20 cellular contexts compared by ENCODE assay signal in the genomic region with DNA sequence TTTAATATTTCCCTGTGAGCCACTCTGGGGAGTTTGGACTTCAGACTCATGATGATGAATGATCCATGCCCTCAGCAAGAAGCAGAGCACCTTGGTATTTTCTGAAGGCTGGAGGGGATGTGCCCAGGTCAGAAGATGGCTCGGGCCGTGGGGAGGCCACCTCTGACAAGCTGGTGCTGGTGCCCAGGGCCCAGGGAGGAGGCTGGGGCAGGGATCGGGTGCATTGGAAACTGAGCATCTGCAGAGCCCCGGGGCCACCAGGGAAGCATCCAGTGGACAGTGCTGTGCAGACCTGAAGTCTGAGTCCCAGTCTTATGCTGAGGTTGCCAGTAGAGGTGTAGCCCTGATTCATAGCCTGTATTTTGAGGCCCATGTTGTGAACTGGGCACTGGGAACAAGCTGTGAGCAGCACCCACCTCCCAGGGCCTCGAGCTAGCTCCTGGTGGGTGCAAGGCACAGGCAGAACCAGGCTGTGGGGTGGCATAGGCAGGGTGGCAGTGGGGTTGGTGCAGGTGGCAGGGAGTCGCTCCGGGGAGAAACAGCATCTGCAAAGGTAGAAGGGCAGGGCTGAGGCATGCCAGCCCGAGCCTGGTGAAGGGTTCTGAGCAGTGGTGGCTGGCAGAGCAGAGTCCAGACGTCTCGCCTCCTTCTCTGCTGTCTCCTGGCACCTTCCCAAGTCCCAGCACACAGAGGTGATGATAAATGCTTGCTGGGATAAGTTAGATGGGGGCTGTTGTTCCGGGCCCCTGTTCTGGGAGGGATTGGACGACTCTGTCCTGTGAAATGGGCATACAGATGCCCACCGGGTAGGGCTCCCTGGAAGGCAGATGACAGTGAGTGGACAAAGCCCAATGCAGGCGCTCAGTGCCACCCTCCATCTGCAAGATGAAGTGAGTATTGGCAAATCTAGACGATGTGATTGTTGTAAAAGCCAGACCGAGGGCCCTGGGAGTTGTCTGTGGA. TPM values are rescaled to one million over a fixed set of nuclear protein-coding genes. Genes with fewer than 3 reads are reported as not detected.
DNase-seq lines count a peak whose midpoint lies in the region; ATAC-seq, FAIRE-seq and TF ChIP-seq lines count a peak whose summit lies in the region.
"Had no signal": no experiment of that assay in that cellular context is flagged by ENCODE, and none has a peak within 500 bp of the region (broad histone marks: within the 10 kb centered on the region; RNA-seq: fewer than 3 reads in every experiment).

No MANE protein-coding gene starts in this region.

- H3K9me3 ChIP-seq in HepG2 (ENCODE audit: low read length) (no peaks in the 10 kb centered on the region), right lobe of liver (no peaks in the 10 kb centered on the region), small intestine (ENCODE audit: control insufficient read depth, low read depth) (no peaks in the 10 kb centered on the region), WERI-Rb-1 (ENCODE audit: severe bottlenecking) (no peaks in the 10 kb centered on the region)
- no peaks in the 10 kb centered on the region for H3K9me3 ChIP-seq in naive thymus-derived CD4-positive, alpha-beta T cell (ENCODE audit: control insufficient read depth in 2 of 3, low read length in 3 of 3)

- H3K9me3 Mint-ChIP-seq in chondrocyte (ENCODE audit: low read depth), result no peaks in the 10 kb centered on the region
- peaks cover 0 to 1% (median 0%) of the 10 kb centered on the region in 11 donors for H3K9me3 Mint-ChIP-seq in naive thymus-derived CD4-positive, alpha-beta T cell
- H3K9me3 Mint-ChIP-seq: CD4-positive, CD25-positive, alpha-beta regulatory T cell; T-cell had no signal

- TF ChIP-seq EP300 in HepG2 (IDR thresholded peaks at IDR 0.05; ENCODE audit: low read depth in 2 of 2, low read length in 2 of 2), result no peak
- no peak for TF ChIP-seq EP300 in HepG2 (CRISPR knock-in tag; IDR thresholded peaks at IDR 0.05; ENCODE audit: borderline replicate concordance)

- H3K27me3 ChIP-seq in HepG2 (ENCODE audit: control insufficient read depth in 1 of 2, insufficient read depth in 2 of 2, low read length in 2 of 2) (peaks cover 29 to 95% of the 10 kb centered on the region in 2 experiments), right lobe of liver (no peaks in the 10 kb centered on the region), small intestine (ENCODE audit: control insufficient read depth in 2 of 2, insufficient read depth in 2 of 2, low read length in 2 of 2) (peaks cover 0 to 3% of the 10 kb centered on the region in 2 donors), WERI-Rb-1 (ENCODE audit: insufficient read depth, low read depth, severe bottlenecking) (no peaks in the 10 kb centered on the region)
- no peaks in the 10 kb centered on the region for H3K27me3 ChIP-seq in naive thymus-derived CD4-positive, alpha-beta T cell (ENCODE audit: control insufficient read depth in 2 of 2, insufficient read depth in 2 of 2, low read length in 2 of 2)

- no peaks in the 10 kb centered on the region for H3K79me2 ChIP-seq in HepG2 (ENCODE audit: insufficient read depth, low read length)

- 11% methylated on average over 13 of the region's 16 CpGs for WGBS in HepG2 (ENCODE audit: low lambda C conversion rate)
- 75% methylated on average over 5 of the region's 16 CpGs for WGBS in right lobe of liver (ENCODE audit: insufficient coverage, low coverage, low lambda C conversion rate, missing lambda C conversion rate)
- WGBS in small intestine, 3 donors, result 25 to 62% (median 50%) methylated on average over 16 of the region's 16 CpGs

- in situ Hi-C loops in HepG2 (cut with HindIII; ENCODE audit: extremely low pct_ligation_motif_present, low pct_unique_long_range_greater_than_20kb), result no loop called here

- peaks cover 53% of the 10 kb centered on the region for H3K27me3 Mint-ChIP-seq in chondrocyte (ENCODE audit: low read depth)
- peaks cover 13 to 30% (median 21%) of the 10 kb centered on the region in 5 donors for H3K27me3 Mint-ChIP-seq in naive thymus-derived CD4-positive, alpha-beta T cell

- no TSS peak for BruUV-seq in HepG2 (replicated peaks; lab: Mats Ljungman, UMichigan)

- H3K36me3 Mint-ChIP-seq in chondrocyte (ENCODE audit: low read depth), result no peaks in the 10 kb centered on the region
- H3K36me3 Mint-ChIP-seq in naive thymus-derived CD4-positive, alpha-beta T cell, result peaks cover 0 to 1% (median 0%) of the 10 kb centered on the region in 5 donors
- H3K36me3 Mint-ChIP-seq: T-cell had no signal

- FAIRE-seq in HepG2 (lab: Jason Lieb, UNC), result no peak
- FAIRE-seq in small intestine (lab: Jason Lieb, UNC), result no peak

- no peaks in the 10 kb centered on the region for H3K4me1 Mint-ChIP-seq in chondrocyte (ENCODE audit: low read depth)
- H3K4me1 Mint-ChIP-seq in naive thymus-derived CD4-positive, alpha-beta T cell, result peaks cover 0 to 4% (median 0%) of the 10 kb centered on the region in 7 donors
- H3K4me1 Mint-ChIP-seq: CD4-positive, CD25-positive, alpha-beta regulatory T cell had no signal

- H3K4me1 ChIP-seq in HepG2 (ENCODE audit: insufficient read depth, low read length), result peaks cover 10% of the 10 kb centered on the region
- H3K4me1 ChIP-seq in right lobe of liver, result no peaks in the 10 kb centered on the region
- no peaks in the 10 kb centered on the region for H3K4me1 ChIP-seq in small intestine (ENCODE audit: control insufficient read depth in 2 of 2, insufficient read depth in 1 of 2, low read depth in 1 of 2, low read length in 1 of 2)
- no peaks in the 10 kb centered on the region for H3K4me1 ChIP-seq in naive thymus-derived CD4-positive, alpha-beta T cell (ENCODE audit: control insufficient read depth in 2 of 2, insufficient read depth in 2 of 2, low read length in 2 of 2)

- no peaks in the 10 kb centered on the region for H4K20me1 ChIP-seq in HepG2 (ENCODE audit: insufficient read depth, low read length)

- ATAC-seq in HepG2 (0 out of 3 replicates have a peak, but pooled peaks have one; percentile 9), right lobe of liver (no peak), GM19023 (IDR thresholded peaks at IDR 0.05; ENCODE audit: unreplicated experiment) (no peak)
- no peak for ATAC-seq in naive thymus-derived CD4-positive, alpha-beta T cell
- ATAC-seq: T-cell had no signal

- no peak overlapping the region for H3K4me3 Mint-ChIP-seq in chondrocyte (ENCODE audit: unreplicated experiment)
- H3K4me3 Mint-ChIP-seq in naive thymus-derived CD4-positive, alpha-beta T cell, result no peak overlapping the region
- H3K4me3 Mint-ChIP-seq: CD4-positive, CD25-positive, alpha-beta regulatory T cell; T-cell had no signal

- no peaks in the 10 kb centered on the region for H3K36me3 ChIP-seq in HepG2 (replicated peaks in 1 of 2; ENCODE audit: control insufficient read depth in 1 of 2, insufficient read depth in 2 of 2, low read length in 2 of 2)
- H3K36me3 ChIP-seq in right lobe of liver, result no peaks in the 10 kb centered on the region
- no peaks in the 10 kb centered on the region for H3K36me3 ChIP-seq in small intestine (ENCODE audit: control insufficient read depth in 2 of 2, insufficient read depth in 2 of 2, low read length in 2 of 2)
- no peaks in the 10 kb centered on the region for H3K36me3 ChIP-seq in WERI-Rb-1
- no peaks in the 10 kb centered on the region for H3K36me3 ChIP-seq in naive thymus-derived CD4-positive, alpha-beta T cell (ENCODE audit: control insufficient read depth in 2 of 3, insufficient read depth in 3 of 3, low read length in 3 of 3)

- H3K4me2 ChIP-seq in HepG2 (ENCODE audit: low read depth, low read length), result no peak overlapping the region

- TF ChIP-seq POLR2A in HepG2 (IDR thresholded peaks at IDR 0.05; ENCODE audit: insufficient read depth in 1 of 2, low read depth in 2 of 2, low read length in 2 of 2) (no peak), right lobe of liver (IDR thresholded peaks at IDR 0.05) (no peak)

- no peak overlapping the region for H3K27ac Mint-ChIP-seq in chondrocyte (ENCODE audit: unreplicated experiment)
- peak overlapping the region in 1 of 9 donors; percentile 4 for H3K27ac Mint-ChIP-seq in naive thymus-derived CD4-positive, alpha-beta T cell
- H3K27ac Mint-ChIP-seq: CD4-positive, CD25-positive, alpha-beta regulatory T cell; T-cell had no signal

- intact Hi-C loops in HepG2 (cut with micrococcal nuclease; ENCODE audit: unreplicated experiment), result no loop called here
- intact Hi-C loops in right lobe of liver (cut with DNase I), result no loop called here
- intact Hi-C loops in naive thymus-derived CD4-positive, alpha-beta T cell (cut with micrococcal nuclease), result no loop called here

- CTCF ChIA-PET in HepG2 (lab: Yijun Ruan, JAX; ENCODE audit: low intra/inter-chr PET ratio, low total read pairs), result no interaction called here
- CTCF ChIA-PET in naive thymus-derived CD4-positive, alpha-beta T cell (lab: Charles Lee), result no interaction called here

- TF ChIP-seq RAD21 in HepG2 (CRISPR knock-in tag; IDR thresholded peaks at IDR 0.05), result no peak

- no peak for TF ChIP-seq CTCF in HepG2 (CRISPR knock-in tag; IDR thresholded peaks at IDR 0.05)
- TF ChIP-seq CTCF in right lobe of liver (IDR thresholded peaks at IDR 0.05), result no peak
- TF ChIP-seq CTCF in chondrocyte (IDR thresholded peaks at IDR 0.05), result no peak
- TF ChIP-seq CTCF in WERI-Rb-1 (IDR thresholded peaks at IDR 0.05; ENCODE audit: low read depth, low read length), result no peak

- H3K4me3 ChIP-seq in HepG2 (replicated peaks in 1 of 3; ENCODE audit: insufficient read depth in 1 of 3, low read depth in 2 of 3, low read length in 3 of 3) (no peak overlapping the region), right lobe of liver (no peak overlapping the region), small intestine (ENCODE audit: low read depth in 1 of 2, low read length in 2 of 2) (no peak overlapping the region), WERI-Rb-1 (ENCODE audit: low read depth, low read length) (no peak overlapping the region)
- no peak overlapping the region for H3K4me3 ChIP-seq in naive thymus-derived CD4-positive, alpha-beta T cell (ENCODE audit: low read length)

- POLR2A ChIA-PET in HepG2 (lab: Yijun Ruan, JAX), result no interaction called here
- POLR2A ChIA-PET in naive thymus-derived CD4-positive, alpha-beta T cell (lab: Charles Lee), result no interaction called here

- no peak overlapping the region for H3K27ac ChIP-seq in HepG2 (ENCODE audit: extremely low read length, insufficient read depth, low read length)
- no peak overlapping the region for H3K27ac ChIP-seq in right lobe of liver
- H3K27ac ChIP-seq in small intestine (ENCODE audit: low read depth in 1 of 2, low read length in 1 of 2), result no peak overlapping the region
- no peak overlapping the region for H3K27ac ChIP-seq in WERI-Rb-1
- no peak overlapping the region for H3K27ac ChIP-seq in naive thymus-derived CD4-positive, alpha-beta T cell (ENCODE audit: low read depth, low read length)

- no peak overlapping the region for H3K9ac ChIP-seq in HepG2 (ENCODE audit: insufficient read depth, low read depth, low read length)

- DNase-seq in HepG2 (ENCODE audit: low spot score) (no peak), right lobe of liver (no peak), NCI-H69 (lab: John Stamatoyannopoulos, UW) (peak; percentile 49), chondrocyte (ENCODE audit: low spot score) (peak; percentile 70), small intestine (peak; percentile 8), WERI-Rb-1 (no peak)
- no peak for DNase-seq in naive thymus-derived CD4-positive, alpha-beta T cell
- DNase-seq: AML-193; Calu3; CD4-positive, CD25-positive, alpha-beta regulatory T cell; DND-41; GF-D8; Kasumi-1; NCI-H2029 treated with DMSO at 0.1 percent for 48 hours; NCI-H774; T-cell had no signal

- no peak overlapping the region for H2AFZ ChIP-seq in HepG2 (ENCODE audit: low read length)

RNA-seq across cellular contexts. Expression of gene DNAJB8, which starts 10.6 kb away (rescaled TPM):
- total RNA-seq in HepG2 (2016; rRNA removed; fragmentation: Illumina TruSeq; extraction: Trizol) (not detected in 2 replicates), right lobe of liver (not detected), chondrocyte (not detected in 3 replicates)
- total RNA-seq in HepG2 (2016; cell fraction: cytosol; rRNA removed; fragmentation: Illumina TruSeq; extraction: Trizol; ENCODE audit: low read depth), result not detected in 2 replicates
- total RNA-seq in HepG2 (2016; cell fraction: insoluble cytoplasmic fraction; rRNA removed; fragmentation: Illumina TruSeq; extraction: Trizol), result not detected in 2 replicates
- not detected in 2 replicates for total RNA-seq in HepG2 (2016; cell fraction: membrane; rRNA removed; fragmentation: Illumina TruSeq; extraction: Trizol)
- not detected in 2 replicates for total RNA-seq in HepG2 (2016; cell fraction: nucleus; rRNA removed; fragmentation: Illumina TruSeq; extraction: Trizol)
- polyA plus RNA-seq in HepG2 (2011; rRNA removed) (not detected in 2 replicates), small intestine (not detected)
- polyA plus RNA-seq in HepG2 (2011; cell fraction: cytosol; rRNA removed), result not detected in 2 replicates
- not detected in 2 replicates for polyA plus RNA-seq in HepG2 (2011; cell fraction: nucleus; rRNA removed)
- polyA plus RNA-seq in HepG2 (2012), result not detected in 2 replicates
- not detected in 2 replicates for polyA plus RNA-seq in HepG2 (2016; cell fraction: cytosol; fragmentation: Illumina TruSeq; extraction: Trizol; ENCODE audit: low read depth)
- not detected in 2 replicates for polyA plus RNA-seq in HepG2 (2016; cell fraction: insoluble cytoplasmic fraction; fragmentation: Illumina TruSeq; extraction: Trizol; ENCODE audit: low read depth)
- not detected in 2 replicates for polyA plus RNA-seq in HepG2 (2016; cell fraction: membrane; fragmentation: Illumina TruSeq; extraction: Trizol; ENCODE audit: low read depth)
- not detected in 2 replicates for polyA plus RNA-seq in HepG2 (2016; cell fraction: nucleus; fragmentation: Illumina TruSeq; extraction: Trizol; ENCODE audit: insufficient read depth, low read depth)
- not detected in 2 replicates for polyA minus RNA-seq in HepG2 (2011; rRNA and poly(A)+ RNA removed; ENCODE audit: low replicate concordance)
- polyA minus RNA-seq in HepG2 (2011; cell fraction: cytosol; rRNA and poly(A)+ RNA removed), result not detected in 2 replicates
- not detected in 2 replicates for polyA minus RNA-seq in HepG2 (2011; cell fraction: nucleus; rRNA and poly(A)+ RNA removed)
- not detected for total RNA-seq in naive thymus-derived CD4-positive, alpha-beta T cell
- polyA plus RNA-seq in naive thymus-derived CD4-positive, alpha-beta T cell, result not detected
- total RNA-seq: Calu3; CD4-positive, CD25-positive, alpha-beta regulatory T cell; H4; RPMI7951; SK-MEL-5; T-cell had no signal
- polyA plus RNA-seq: CD4-positive, CD25-positive, alpha-beta regulatory T cell had no signal

RNA-seq across cellular contexts. Expression of gene GATA2, which starts 36.9 kb away (rescaled TPM):
- 4.7 and 6.2 TPM in 2 replicates for total RNA-seq in HepG2 (2016; rRNA removed; fragmentation: Illumina TruSeq; extraction: Trizol)
- 1.6 and 1.7 TPM in 2 replicates for total RNA-seq in HepG2 (2016; cell fraction: cytosol; rRNA removed; fragmentation: Illumina TruSeq; extraction: Trizol; ENCODE audit: low read depth)
- 3.4 and 6.3 TPM in 2 replicates for total RNA-seq in HepG2 (2016; cell fraction: insoluble cytoplasmic fraction; rRNA removed; fragmentation: Illumina TruSeq; extraction: Trizol)
- 4.7 and 5.3 TPM in 2 replicates for total RNA-seq in HepG2 (2016; cell fraction: membrane; rRNA removed; fragmentation: Illumina TruSeq; extraction: Trizol)
- total RNA-seq in HepG2 (2016; cell fraction: nucleus; rRNA removed; fragmentation: Illumina TruSeq; extraction: Trizol), result 5.3 and 7.2 TPM in 2 replicates
- polyA plus RNA-seq in HepG2 (2011; rRNA removed), result 3.4 and 3.5 TPM in 2 replicates
- 2.0 and 3.5 TPM in 2 replicates for polyA plus RNA-seq in HepG2 (2011; cell fraction: cytosol; rRNA removed)
- 9.7 and 17.3 TPM in 2 replicates for polyA plus RNA-seq in HepG2 (2011; cell fraction: nucleus; rRNA removed)
- polyA plus RNA-seq in HepG2 (2012), result 2.2 and 2.3 TPM in 2 replicates
- 1.4 and 2.2 TPM in 2 replicates for polyA plus RNA-seq in HepG2 (2016; cell fraction: cytosol; fragmentation: Illumina TruSeq; extraction: Trizol; ENCODE audit: low read depth)
- 9.5 and 11.1 TPM in 2 replicates for polyA plus RNA-seq in HepG2 (2016; cell fraction: insoluble cytoplasmic fraction; fragmentation: Illumina TruSeq; extraction: Trizol; ENCODE audit: low read depth)
- 4.3 and 4.5 TPM in 2 replicates for polyA plus RNA-seq in HepG2 (2016; cell fraction: membrane; fragmentation: Illumina TruSeq; extraction: Trizol; ENCODE audit: low read depth)
- polyA plus RNA-seq in HepG2 (2016; cell fraction: nucleus; fragmentation: Illumina TruSeq; extraction: Trizol; ENCODE audit: insufficient read depth, low read depth), result 16.4 and 19.9 TPM in 2 replicates
- polyA minus RNA-seq in HepG2 (2011; rRNA and poly(A)+ RNA removed; ENCODE audit: low replicate concordance), result 4.7 and 24.9 TPM in 2 replicates
- 3.4 and 3.9 TPM in 2 replicates for polyA minus RNA-seq in HepG2 (2011; cell fraction: cytosol; rRNA and poly(A)+ RNA removed)
- 1.2 and 5.0 TPM in 2 replicates for polyA minus RNA-seq in HepG2 (2011; cell fraction: nucleus; rRNA and poly(A)+ RNA removed)
- 1 to 10 TPM in 2 of 6 experiments, under 1 TPM in 4; 0.60 to 1.3 (median 0.76) TPM for total RNA-seq in right lobe of liver
- total RNA-seq in chondrocyte, result 0.10 to 0.44 TPM in 2 of 3 replicates, not detected in the other
- polyA plus RNA-seq in small intestine, result 10 to 100 TPM in 1 of 3 donors, 1 to 10 TPM in 1, under 1 TPM in 1; 0.67 to 15.2 (median 1.1) TPM
- total RNA-seq in naive thymus-derived CD4-positive, alpha-beta T cell, result 10 to 100 TPM in 2 of 5 experiments, under 1 TPM in 1, not detected in 2; 0.30 to 70.9 (median 14.0) TPM
- polyA plus RNA-seq in naive thymus-derived CD4-positive, alpha-beta T cell, result not detected
- polyA plus RNA-seq: CD4-positive, CD25-positive, alpha-beta regulatory T cell had no signal

Comparison
In these comparisons a context has a peak if more than half of its experiments do, and no peak if none do; other contexts are left out.
1. DNase-seq: peak in NCI-H69 (single experiment), chondrocyte (single experiment) and small intestine (single experiment); none in HepG2 (single experiment), right lobe of liver (0 of 3), WERI-Rb-1 (single experiment) and naive thymus-derived CD4-positive, alpha-beta T cell (0 of 9).